ENCODE assay signal across 8 cellular contexts in the genomic region with DNA sequence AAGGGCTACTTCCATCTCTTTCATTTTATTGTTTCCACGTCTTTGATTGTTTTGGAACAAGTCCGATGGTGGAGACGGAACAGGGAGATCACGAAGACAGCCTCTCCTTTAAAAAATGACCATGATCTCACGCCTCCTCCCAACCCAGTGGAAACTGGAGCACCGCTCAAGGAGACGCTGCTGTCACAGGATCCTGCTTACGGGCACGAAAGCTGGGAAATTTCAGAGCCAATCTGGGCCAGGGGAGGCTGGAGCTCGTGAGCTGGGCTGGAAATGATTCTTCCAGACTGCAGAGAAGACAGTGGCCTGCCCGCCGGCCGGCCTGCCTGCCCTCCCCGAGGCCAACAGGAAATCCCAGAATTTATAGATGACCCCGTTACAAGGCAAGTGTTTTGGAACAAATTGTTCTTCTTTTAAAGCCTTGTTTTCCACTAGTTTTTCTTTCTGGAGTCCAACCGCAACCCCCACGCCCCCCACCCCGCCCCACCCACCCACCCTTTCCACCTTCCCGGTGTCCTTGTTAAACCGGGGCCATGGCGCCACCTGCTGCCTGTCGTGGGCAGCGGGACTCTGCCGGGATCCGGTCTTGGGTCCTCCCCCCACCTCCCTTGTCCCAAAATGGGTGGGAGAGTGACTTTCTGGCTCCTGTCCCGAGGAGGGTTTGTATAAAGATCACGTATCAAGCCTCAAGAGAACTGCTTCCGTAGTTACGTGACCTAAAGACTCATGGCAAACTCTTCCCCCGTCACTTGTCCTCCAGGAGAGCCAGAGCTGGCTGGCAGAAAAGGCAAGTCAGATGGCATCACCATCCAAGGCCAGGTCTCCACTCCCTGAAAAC. TPM values are rescaled to one million over a fixed set of nuclear protein-coding genes. Genes with fewer than 3 reads are reported as not detected.
A peak's percentile ranks its signal among the peaks of the same experiment; 100 is the strongest.
DNase-seq lines count a peak whose midpoint lies in the region; ATAC-seq and TF ChIP-seq lines count a peak whose summit lies in the region.

No MANE protein-coding gene starts in this region.

- peaks cover 37% of the 10 kb centered on the region for H3K4me1 Mint-ChIP-seq in Caco-2 (ENCODE audit: low read depth, unreplicated experiment)

- no TSS peak for BruUV-seq in Caco-2 (replicated peaks; lab: Mats Ljungman, UMichigan)

- CTCF ChIA-PET in Caco-2 (lab: Charles Lee) = interaction anchor here (1.2 kb wide), 1 partner anchor 10 kb away, joined by 4 read pairs; no protein-coding TSS in a partner anchor

- no peaks in the 10 kb centered on the region for H3K36me3 ChIP-seq in Caco-2 (ENCODE audit: control insufficient read depth, insufficient read depth, low read length)

- DNase-seq in Caco-2 (peak in 1 of 2 experiments; percentile 34), HT-29 (ENCODE audit: low spot score) (peak; percentile 47), cerebellum (ENCODE audit: low spot score) (peak; percentile 74)
- peak; percentile 29 for DNase-seq in activated CD4-positive, alpha-beta T cell treated with anti-CD3 and anti-CD28 coated beads for 1 hour
- DNase-seq in stimulated activated CD4-positive, alpha-beta T cell treated with anti-CD3 and anti-CD28 coated beads, Interleukin-15, amount 100 ng/mL, for 48 hours (ENCODE audit: low read depth in 2 of 2) = peak; percentile 29 to 53

- peak in 1 of 2 experiments; percentile 13 for TF ChIP-seq CTCF in Caco-2 (IDR thresholded peaks at IDR 0.05; ENCODE audit: insufficient read depth in 1 of 2, low read depth in 1 of 2, low read length in 1 of 2, severe bottlenecking in 1 of 2, unreplicated experiment in 1 of 2)

- peak overlapping the region; percentile 22 for H3K27ac Mint-ChIP-seq in Caco-2 (ENCODE audit: unreplicated experiment)

- peak overlapping the region; percentile 63 for H3K27ac ChIP-seq in layer of hippocampus (ENCODE audit: low read depth, low read length)

- peaks cover 22% of the 10 kb centered on the region for H3K4me1 ChIP-seq in Caco-2

- peak overlapping the region; percentile 8 for H3K4me3 Mint-ChIP-seq in Caco-2 (ENCODE audit: unreplicated experiment)

- POLR2A ChIA-PET in Caco-2 (lab: Charles Lee) = no interaction called here

- no peaks in the 10 kb centered on the region for H3K9me3 ChIP-seq in Caco-2

- H3K27me3 Mint-ChIP-seq in Caco-2 (ENCODE audit: insufficient read depth, unreplicated experiment) = no peaks in the 10 kb centered on the region

- H3K4me3 ChIP-seq in Caco-2 (ENCODE audit: low read depth, low read length) = no peak overlapping the region

- intact Hi-C loops in Caco-2 (cut with micrococcal nuclease; ENCODE audit: unreplicated experiment) = loop anchor here (5.0 to 10.0 kb wide), 2 partner anchors 175 to 322 kb away; a partner anchor contains a TSS

- ATAC-seq in HG03571 (IDR thresholded peaks at IDR 0.05; ENCODE audit: unreplicated experiment) (no peak), HG02678 (IDR thresholded peaks at IDR 0.05; ENCODE audit: unreplicated experiment) (no peak)

- H3K36me3 Mint-ChIP-seq in Caco-2 (ENCODE audit: insufficient read depth, unreplicated experiment) = peaks cover 6% of the 10 kb centered on the region

- H3K9me3 Mint-ChIP-seq in Caco-2 (ENCODE audit: unreplicated experiment) = no peaks in the 10 kb centered on the region

- H3K27me3 ChIP-seq in Caco-2 (replicated peaks; ENCODE audit: control insufficient read depth, insufficient read depth, low read length) (no peaks in the 10 kb centered on the region), layer of hippocampus (ENCODE audit: control insufficient read depth, insufficient read depth, low read length) (no peaks in the 10 kb centered on the region)

RNA-seq across cellular contexts. Expression of a gene that starts 40.3 kb away (rescaled TPM):
- total RNA-seq in Caco-2 (2022) = 1.8 TPM in 1 of 2 replicates, not detected in the other
- total RNA-seq in HT-29 (2014; rRNA removed; shearing (Covaris generic)) = 0.73 TPM in 1 of 2 replicates, not detected in the other
- 1.4 TPM for total RNA-seq in cerebellum
